2 cellular contexts compared by ENCODE assay signal in genomic region chr5:53604309-53604708, GRCh38.
TF ChIP-seq lines count a peak whose summit lies in the region.

No MANE protein-coding gene starts in this region.

TF ChIP-seq in A549, 52 proteins besides CTCF, POLR2A, EP300 and RAD21 (continued from another document):
- TF ChIP-seq REST (IDR thresholded peaks at IDR 0.05) (no peak), PHF8 (IDR thresholded peaks at IDR 0.05; ENCODE audit: borderline replicate concordance, low read depth) (no peak), KDM1A (IDR thresholded peaks at IDR 0.05; ENCODE audit: low read depth) (no peak)
- TF ChIP-seq, protein P1, sequence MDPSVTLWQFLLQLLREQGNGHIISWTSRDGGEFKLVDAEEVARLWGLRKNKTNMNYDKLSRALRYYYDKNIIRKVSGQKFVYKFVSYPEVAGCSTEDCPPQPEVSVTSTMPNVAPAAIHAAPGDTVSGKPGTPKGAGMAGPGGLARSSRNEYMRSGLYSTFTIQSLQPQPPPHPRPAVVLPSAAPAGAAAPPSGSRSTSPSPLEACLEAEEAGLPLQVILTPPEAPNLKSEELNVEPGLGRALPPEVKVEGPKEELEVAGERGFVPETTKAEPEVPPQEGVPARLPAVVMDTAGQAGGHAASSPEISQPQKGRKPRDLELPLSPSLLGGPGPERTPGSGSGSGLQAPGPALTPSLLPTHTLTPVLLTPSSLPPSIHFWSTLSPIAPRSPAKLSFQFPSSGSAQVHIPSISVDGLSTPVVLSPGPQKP (IDR thresholded peaks at IDR 0.05; ENCODE audit: low read depth, low read length) = no peak

TF ChIP-seq in GM23338, 12 proteins besides CTCF, POLR2A, EP300 and RAD21 (continued from another document):
- no peak for TF ChIP-seq REST (IDR thresholded peaks at IDR 0.05; ENCODE audit: unreplicated experiment)
- no peak for TF ChIP-seq ZNF462 (CRISPR knock-in tag; IDR thresholded peaks at IDR 0.05)
- no peak for TF ChIP-seq ZNF331 (CRISPR knock-in tag; IDR thresholded peaks at IDR 0.05; ENCODE audit: low read depth)
- no peak for TF ChIP-seq STAT1 (IDR thresholded peaks at IDR 0.05; ENCODE audit: unreplicated experiment)
- TF ChIP-seq ZNF114 (CRISPR knock-in tag; IDR thresholded peaks at IDR 0.05) = no peak
- no peak for TF ChIP-seq JUNB (IDR thresholded peaks at IDR 0.05; ENCODE audit: unreplicated experiment)
- no peak for TF ChIP-seq CREB1 (CRISPR knock-in tag; IDR thresholded peaks at IDR 0.05; ENCODE audit: low read depth)
